8 cellular contexts compared by ENCODE assay signal in genomic region chr20:35277127-35277526, GRCh38. TPM values are rescaled to one million over a fixed set of nuclear protein-coding genes. Genes with fewer than 3 reads are reported as not detected.
DNase-seq lines count a peak whose midpoint lies in the region; ATAC-seq and TF ChIP-seq lines count a peak whose summit lies in the region.

No MANE protein-coding gene starts in this region.

- H3K4me1 ChIP-seq in PC-9 (replicated peaks; ENCODE audit: insufficient read depth), result peaks cover 9% of the 10 kb centered on the region
- peaks cover 17% of the 10 kb centered on the region for H3K4me1 ChIP-seq in prostate gland (replicated peaks)

- peaks cover 32% of the 10 kb centered on the region for H3K79me2 ChIP-seq in PC-9 (ENCODE audit: low read depth)

- H3K9me2 ChIP-seq in PC-9 (ENCODE audit: insufficient read depth), result no peaks in the 10 kb centered on the region

- DNase-seq in GM12865 (ENCODE audit: low read depth) (no peak), PC-9 (no peak), epithelial cell of proximal tubule (ENCODE audit: low read depth) (no peak), prostate gland (ENCODE audit: low spot score) (no peak), DMS79 (lab: John Stamatoyannopoulos, UW) (no peak), D341Med (ENCODE audit: low spot score) (no peak)

- peak overlapping the region; percentile 89 for H3K4me3 ChIP-seq in GM12865 (ENCODE audit: low read depth, low read length)
- H3K4me3 ChIP-seq in PC-9, result peak overlapping the region; percentile 88
- peak overlapping the region; percentile 71 for H3K4me3 ChIP-seq in epithelial cell of proximal tubule (ENCODE audit: low read depth, low read length)
- H3K4me3 ChIP-seq in prostate gland, result peak overlapping the region; percentile 72 to 91

- peaks cover 40% of the 10 kb centered on the region for H3F3A ChIP-seq in PC-9 (ENCODE audit: insufficient read depth, low read depth)

- H3K9me3 ChIP-seq in PC-9 (ENCODE audit: insufficient read depth, low read depth), result no peaks in the 10 kb centered on the region
- no peaks in the 10 kb centered on the region for H3K9me3 ChIP-seq in prostate gland

- intact Hi-C loops in PC-9 (cut with micrococcal nuclease; ENCODE audit: unreplicated experiment) (no loop called here), prostate gland (cut with DNase I) (loop anchor here (5.0 kb wide), 1 partner anchor 400 kb away; the partner anchor contains the start of gene ACSS2)

- H3K36me3 ChIP-seq in PC-9 (ENCODE audit: low read depth) (peaks cover 36% of the 10 kb centered on the region), prostate gland (no peaks in the 10 kb centered on the region)

- CTCF ChIA-PET in PC-9 (lab: Charles Lee), result interaction anchor here (0.6 to 1.5 kb wide), 2 partner anchors 11 to 132 kb away, joined by 4 read pairs; no protein-coding TSS in a partner anchor

- peaks cover 30% of the 10 kb centered on the region for H4K20me1 ChIP-seq in PC-9 (ENCODE audit: insufficient read depth)

- POLR2A ChIA-PET in PC-9 (lab: Charles Lee; ENCODE audit: unreplicated experiment), result interaction anchor here (0.8 kb wide), 1 partner anchor 25 kb away, joined by 3 read pairs; no protein-coding TSS in a partner anchor

- H3K27me3 ChIP-seq in PC-9 (ENCODE audit: insufficient read depth, low read depth), result no peaks in the 10 kb centered on the region
- H3K27me3 ChIP-seq in prostate gland (replicated peaks; ENCODE audit: insufficient read depth), result no peaks in the 10 kb centered on the region

- peak overlapping the region; percentile 96 for H3K4me2 ChIP-seq in PC-9

- no peak for ATAC-seq in GM18861 (IDR thresholded peaks at IDR 0.05; ENCODE audit: unreplicated experiment)
- no peak for ATAC-seq in GM21786 (IDR thresholded peaks at IDR 0.05; ENCODE audit: unreplicated experiment)

- no TSS peak for BruUV-seq in PC-9 (replicated peaks; lab: Mats Ljungman, UMichigan)

- H2AFZ ChIP-seq in PC-9, result peak overlapping the region; percentile 62; the same call in 1 of the 2 replicates

- no peak for TF ChIP-seq CTCF in GM12865 (IDR thresholded peaks at IDR 0.05; ENCODE audit: insufficient read depth, low read depth, low read length, missing control alignments)
- no peak for TF ChIP-seq CTCF in PC-9 (conservative IDR thresholded peaks at IDR 0.05)
- no peak for TF ChIP-seq CTCF in epithelial cell of proximal tubule (conservative IDR thresholded peaks at IDR 0.05; ENCODE audit: low read depth, low read length)
- no peak for TF ChIP-seq CTCF in prostate gland (IDR thresholded peaks at IDR 0.05)

- H3K27ac ChIP-seq in PC-9 (peak overlapping the region; percentile 71), prostate gland (peak overlapping the region; percentile 92 to 95)

- no peak for TF ChIP-seq POLR2A in prostate gland (IDR thresholded peaks at IDR 0.05)

- WGBS in prostate gland, result 12% methylated on average over 10 of the region's 10 CpGs

RNA-seq across cellular contexts. Expression of gene MMP24OS, which starts 0.8 kb away (rescaled TPM):
- total RNA-seq in PC-9 (2021) (59.3 and 79.0 TPM in 2 replicates), epithelial cell of proximal tubule (16.1 and 32.3 TPM in 2 replicates), prostate gland (10 to 100 TPM; 35.4 to 65.8 TPM)

RNA-seq across cellular contexts. Expression of gene EIF6, which starts 7.4 kb away (rescaled TPM):
- total RNA-seq in PC-9 (2021) (255 and 270 TPM in 2 replicates), epithelial cell of proximal tubule (315 and 480 TPM in 2 replicates), prostate gland (10 to 100 TPM; 78.2 to 93.9 TPM)

RNA-seq across cellular contexts. Expression of gene FAM83C, which starts 15.1 kb away (rescaled TPM):
- total RNA-seq in PC-9 (2021), result not detected in 2 replicates
- 0.14 TPM in 1 of 2 replicates, not detected in the other for total RNA-seq in epithelial cell of proximal tubule
- under 1 TPM; 0.28 to 0.36 TPM for total RNA-seq in prostate gland

RNA-seq across cellular contexts. Expression of gene MMP24, which starts 50.6 kb away (rescaled TPM):
- total RNA-seq in PC-9 (2021), result 0.45 and 0.48 TPM in 2 replicates
- 8.2 and 12.2 TPM in 2 replicates for total RNA-seq in epithelial cell of proximal tubule
- 1 to 10 TPM in 1 of 2 donors, under 1 TPM in 1; 0.96 to 1.7 TPM for total RNA-seq in prostate gland
